In the genomic region with DNA sequence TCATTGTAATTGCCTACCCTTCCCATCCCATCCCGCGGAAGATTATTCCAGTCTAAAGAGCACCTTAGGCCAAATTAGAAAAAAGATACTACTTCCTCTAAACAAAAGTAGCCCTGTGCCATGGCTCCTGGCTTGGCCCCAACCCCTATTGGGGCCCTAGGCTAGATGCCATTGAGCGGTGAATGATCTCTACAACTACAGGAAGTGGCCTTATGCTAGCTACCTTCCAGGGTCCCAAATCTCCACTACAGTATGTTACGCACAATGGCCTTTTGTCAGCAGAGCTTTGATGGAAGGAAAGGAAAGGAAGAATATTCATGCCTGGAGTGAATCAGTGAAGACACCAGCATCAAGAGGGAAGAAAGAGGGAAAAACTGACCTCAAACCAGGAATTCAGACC, we compare ENCODE assay signal across 1 cellular context.
TF ChIP-seq lines count a peak whose summit lies in the region.

No MANE protein-coding gene starts in this region.

TF ChIP-seq in GM23338, 12 proteins besides CTCF, POLR2A, EP300 and RAD21 (continued from another document):
- TF ChIP-seq, protein P1, sequence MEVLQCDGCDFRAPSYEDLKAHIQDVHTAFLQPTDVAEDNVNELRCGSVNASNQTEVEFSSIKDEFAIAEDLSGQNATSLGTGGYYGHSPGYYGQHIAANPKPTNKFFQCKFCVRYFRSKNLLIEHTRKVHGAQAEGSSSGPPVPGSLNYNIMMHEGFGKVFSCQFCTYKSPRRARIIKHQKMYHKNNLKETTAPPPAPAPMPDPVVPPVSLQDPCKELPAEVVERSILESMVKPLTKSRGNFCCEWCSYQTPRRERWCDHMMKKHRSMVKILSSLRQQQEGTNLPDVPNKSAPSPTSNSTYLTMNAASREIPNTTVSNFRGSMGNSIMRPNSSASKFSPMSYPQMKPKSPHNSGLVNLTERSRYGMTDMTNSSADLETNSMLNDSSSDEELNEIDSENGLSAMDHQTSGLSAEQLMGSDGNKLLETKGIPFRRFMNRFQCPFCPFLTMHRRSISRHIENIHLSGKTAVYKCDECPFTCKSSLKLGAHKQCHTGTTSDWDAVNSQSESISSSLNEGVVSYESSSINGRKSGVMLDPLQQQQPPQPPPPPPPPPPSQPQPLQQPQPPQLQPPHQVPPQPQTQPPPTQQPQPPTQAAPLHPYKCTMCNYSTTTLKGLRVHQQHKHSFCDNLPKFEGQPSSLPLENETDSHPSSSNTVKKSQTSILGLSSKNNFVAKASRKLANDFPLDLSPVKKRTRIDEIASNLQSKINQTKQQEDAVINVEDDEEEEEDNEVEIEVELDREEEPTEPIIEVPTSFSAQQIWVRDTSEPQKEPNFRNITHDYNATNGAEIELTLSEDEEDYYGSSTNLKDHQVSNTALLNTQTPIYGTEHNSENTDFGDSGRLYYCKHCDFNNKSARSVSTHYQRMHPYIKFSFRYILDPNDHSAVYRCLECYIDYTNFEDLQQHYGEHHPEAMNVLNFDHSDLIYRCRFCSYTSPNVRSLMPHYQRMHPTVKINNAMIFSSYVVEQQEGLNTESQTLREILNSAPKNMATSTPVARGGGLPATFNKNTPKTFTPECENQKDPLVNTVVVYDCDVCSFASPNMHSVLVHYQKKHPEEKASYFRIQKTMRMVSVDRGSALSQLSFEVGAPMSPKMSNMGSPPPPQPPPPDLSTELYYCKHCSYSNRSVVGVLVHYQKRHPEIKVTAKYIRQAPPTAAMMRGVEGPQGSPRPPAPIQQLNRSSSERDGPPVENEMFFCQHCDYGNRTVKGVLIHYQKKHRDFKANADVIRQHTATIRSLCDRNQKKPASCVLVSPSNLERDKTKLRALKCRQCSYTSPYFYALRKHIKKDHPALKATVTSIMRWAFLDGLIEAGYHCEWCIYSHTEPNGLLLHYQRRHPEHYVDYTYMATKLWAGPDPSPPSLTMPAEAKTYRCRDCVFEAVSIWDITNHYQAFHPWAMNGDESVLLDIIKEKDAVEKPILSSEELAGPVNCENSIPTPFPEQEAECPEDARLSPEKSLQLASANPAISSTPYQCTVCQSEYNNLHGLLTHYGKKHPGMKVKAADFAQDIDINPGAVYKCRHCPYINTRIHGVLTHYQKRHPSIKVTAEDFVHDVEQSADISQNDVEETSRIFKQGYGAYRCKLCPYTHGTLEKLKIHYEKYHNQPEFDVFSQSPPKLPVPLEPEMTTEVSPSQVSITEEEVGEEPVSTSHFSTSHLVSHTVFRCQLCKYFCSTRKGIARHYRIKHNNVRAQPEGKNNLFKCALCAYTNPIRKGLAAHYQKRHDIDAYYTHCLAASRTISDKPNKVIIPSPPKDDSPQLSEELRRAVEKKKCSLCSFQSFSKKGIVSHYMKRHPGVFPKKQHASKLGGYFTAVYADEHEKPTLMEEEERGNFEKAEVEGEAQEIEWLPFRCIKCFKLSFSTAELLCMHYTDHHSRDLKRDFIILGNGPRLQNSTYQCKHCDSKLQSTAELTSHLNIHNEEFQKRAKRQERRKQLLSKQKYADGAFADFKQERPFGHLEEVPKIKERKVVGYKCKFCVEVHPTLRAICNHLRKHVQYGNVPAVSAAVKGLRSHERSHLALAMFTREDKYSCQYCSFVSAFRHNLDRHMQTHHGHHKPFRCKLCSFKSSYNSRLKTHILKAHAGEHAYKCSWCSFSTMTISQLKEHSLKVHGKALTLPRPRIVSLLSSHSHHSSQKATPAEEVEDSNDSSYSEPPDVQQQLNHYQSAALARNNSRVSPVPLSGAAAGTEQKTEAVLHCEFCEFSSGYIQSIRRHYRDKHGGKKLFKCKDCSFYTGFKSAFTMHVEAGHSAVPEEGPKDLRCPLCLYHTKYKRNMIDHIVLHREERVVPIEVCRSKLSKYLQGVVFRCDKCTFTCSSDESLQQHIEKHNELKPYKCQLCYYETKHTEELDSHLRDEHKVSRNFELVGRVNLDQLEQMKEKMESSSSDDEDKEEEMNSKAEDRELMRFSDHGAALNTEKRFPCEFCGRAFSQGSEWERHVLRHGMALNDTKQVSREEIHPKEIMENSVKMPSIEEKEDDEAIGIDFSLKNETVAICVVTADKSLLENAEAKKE (CRISPR knock-in tag; IDR thresholded peaks at IDR 0.05), result no peak
- TF ChIP-seq STAT1 (IDR thresholded peaks at IDR 0.05; ENCODE audit: unreplicated experiment) (no peak), JUNB (IDR thresholded peaks at IDR 0.05; ENCODE audit: unreplicated experiment) (no peak), ZNF114 (CRISPR knock-in tag; IDR thresholded peaks at IDR 0.05) (no peak), REST (IDR thresholded peaks at IDR 0.05; ENCODE audit: unreplicated experiment) (no peak), ETS1 (IDR thresholded peaks at IDR 0.05) (no peak), CREB1 (CRISPR knock-in tag; IDR thresholded peaks at IDR 0.05; ENCODE audit: low read depth) (no peak)
TF ChIP-seq in GM23338: peak in this region for 0.
